24 cellular contexts compared by ENCODE assay signal in genomic region chrX:35104626-35105025, GRCh38.
"Had no signal": no experiment of that assay in that cellular context is flagged by ENCODE, and none has a peak within 500 bp of the region (broad histone marks: within the 10 kb centered on the region; RNA-seq: fewer than 3 reads in every experiment).

No MANE protein-coding gene starts in this region.

- H3K9me3 ChIP-seq: colonic mucosa, left ventricle myocardium inferior, lower lobe of right lung, prostate gland, suprapubic skin, thyroid gland had no signal

- H3K9ac ChIP-seq: parathyroid adenoma had no signal

- H3K4me1 Mint-ChIP-seq: memory B cell, naive B cell, nephron had no signal

- H3K4me3 Mint-ChIP-seq: memory B cell, naive B cell, nephron, type B pancreatic cell had no signal

- H3K27me3 ChIP-seq: colonic mucosa, foreskin keratinocyte, hepatocyte, suprapubic skin, thyroid gland had no signal

- H3K79me2 ChIP-seq: hepatocyte, parathyroid adenoma had no signal

- H3K27ac Mint-ChIP-seq: memory B cell, naive B cell, nephron, type B pancreatic cell had no signal

- H3K36me3 ChIP-seq: colonic mucosa, left ventricle myocardium inferior, lower lobe of right lung, prostate gland, suprapubic skin, thyroid gland had no signal

- DNase-seq: cerebellar nuclear complex; colonic mucosa; effector CD4-positive, alpha-beta T cell; foreskin keratinocyte; head of caudate nucleus; kidney; left cardiac atrium; left ventricle myocardium inferior; lower lobe of right lung; midbrain; naive B cell; occipital lobe; retina; stimulated activated CD4-positive, alpha-beta T cell treated with anti-CD3 and anti-CD28 coated beads, Interleukin-2, amount 100 ng/mL, for 48 hours; stimulated activated naive CD8-positive, alpha-beta T cell treated with anti-CD3 and anti-CD28 coated beads, Interleukin-15, Interleukin-2, amounts not matched to agents 100 U/mL and 50 U/mL, for 24 hours; thyroid gland had no signal

- H3K4me2 ChIP-seq: hepatocyte, smooth muscle cell had no signal

- H3K27me3 Mint-ChIP-seq: memory B cell, naive B cell, type B pancreatic cell had no signal

- ATAC-seq: foreskin keratinocyte; left cardiac atrium; lower lobe of right lung; stimulated activated naive CD8-positive, alpha-beta T cell treated with anti-CD3 and anti-CD28 coated beads, Interleukin-15, Interleukin-2, amounts not matched to agents 100 U/mL and 50 U/mL, for 24 hours had no signal

- H3K27ac ChIP-seq: colonic mucosa, foreskin keratinocyte, hepatocyte, left ventricle myocardium inferior, lower lobe of right lung, parathyroid adenoma, prostate gland, suprapubic skin, thyroid gland had no signal

- H2AFZ ChIP-seq: hepatocyte, parathyroid adenoma had no signal

- H3K36me3 Mint-ChIP-seq: memory B cell, naive B cell, type B pancreatic cell had no signal

- H3K4me1 ChIP-seq: colonic mucosa, foreskin keratinocyte, left ventricle myocardium inferior, lower lobe of right lung, parathyroid adenoma, prostate gland, suprapubic skin, thyroid gland had no signal

- H3K4me3 ChIP-seq: colonic mucosa, hepatocyte, left ventricle myocardium inferior, lower lobe of right lung, prostate gland, smooth muscle cell, suprapubic skin, thyroid gland had no signal
